20 cellular contexts compared by ENCODE assay signal in genomic region chr4:41189076-41189475, GRCh38. TPM values are rescaled to one million over a fixed set of nuclear protein-coding genes. Genes with fewer than 3 reads are reported as not detected.
DNase-seq lines count a peak whose midpoint lies in the region; ATAC-seq and TF ChIP-seq lines count a peak whose summit lies in the region.
"Had no signal": no experiment of that assay in that cellular context is flagged by ENCODE, and none has a peak within 500 bp of the region (broad histone marks: within the 10 kb centered on the region; RNA-seq: fewer than 3 reads in every experiment).

No MANE protein-coding gene starts in this region.

- H3K9me2 ChIP-seq in Karpas-422 (replicated peaks; ENCODE audit: insufficient read depth, low read length), result no peaks in the 10 kb centered on the region

- no peaks in the 10 kb centered on the region for H4K20me1 ChIP-seq in Karpas-422 (ENCODE audit: insufficient read depth, low read depth, low read length)

- H3K36me3 ChIP-seq in Karpas-422 (ENCODE audit: insufficient read depth, low read length) (no peaks in the 10 kb centered on the region), esophagus squamous epithelium (no peaks in the 10 kb centered on the region)
- H3K36me3 ChIP-seq: gastrocnemius medialis, thoracic aorta had no signal

- no peak overlapping the region for H2AFZ ChIP-seq in Karpas-422 (ENCODE audit: low read length)

- DNase-seq in GM12865 (ENCODE audit: low read depth) (peak; percentile 62), dermis blood vessel endothelial cell (peak; percentile 22), foreskin fibroblast (no peak), Karpas-422 (no peak), left lobe of liver (ENCODE audit: low spot score) (no peak), esophagus squamous epithelium (lab: John Stamatoyannopoulos, UW) (no peak)
- DNase-seq: activated CD4-positive, alpha-beta T cell treated with anti-CD3 and anti-CD28 coated beads for 1 hour; activated CD8-positive, alpha-beta memory T cell treated with anti-CD3 and anti-CD28 coated beads, Interleukin-2, amount 10 ng/mL, durations not matched to agents 7 days and 5 days; activated naive CD8-positive, alpha-beta T cell treated with anti-CD3 and anti-CD28 coated beads, Interleukin-2, amount 50 U/mL, for 24 hours; dorsolateral prefrontal cortex; gastrocnemius medialis; KBM-7; left colon; PC-3; T1000 had no signal

- H3K27me3 ChIP-seq in Karpas-422 (ENCODE audit: low read length) (no peaks in the 10 kb centered on the region), esophagus squamous epithelium (no peaks in the 10 kb centered on the region)
- H3K27me3 ChIP-seq: BLaER1 treated with 17β-estradiol and CSF1 and Interleukin-3, amounts not matched to agents 10 nM and 100 nM; dorsolateral prefrontal cortex; gastrocnemius medialis had no signal

- ATAC-seq in GM19035 (IDR thresholded peaks at IDR 0.05; ENCODE audit: unreplicated experiment) (peak; percentile 55), HG03342 (IDR thresholded peaks at IDR 0.05; ENCODE audit: unreplicated experiment) (peak; percentile 71), left lobe of liver (no peak)
- ATAC-seq: A549; activated CD8-positive, alpha-beta memory T cell treated with anti-CD3 and anti-CD28 coated beads, Interleukin-2, amount 10 ng/mL, durations not matched to agents 7 days and 5 days; activated naive CD8-positive, alpha-beta T cell treated with anti-CD3 and anti-CD28 coated beads, Interleukin-2, amount 50 U/mL, for 24 hours; gastrocnemius medialis; PC-3 had no signal

- H3K4me3 ChIP-seq in GM12865 (ENCODE audit: low read depth, low read length) (no peak overlapping the region), foreskin fibroblast (ENCODE audit: low read depth in 1 of 2, low read length in 2 of 2) (no peak overlapping the region), Karpas-422 (ENCODE audit: low read length) (no peak overlapping the region), esophagus squamous epithelium (no peak overlapping the region)
- H3K4me3 ChIP-seq: A549; BLaER1 treated with 17β-estradiol and CSF1 and Interleukin-3, amounts not matched to agents 10 nM and 100 nM; dorsolateral prefrontal cortex; gastrocnemius medialis; thoracic aorta had no signal

- TF ChIP-seq CTCF in GM12865 (IDR thresholded peaks at IDR 0.05; ENCODE audit: insufficient read depth, low read depth, low read length, missing control alignments) (no peak), foreskin fibroblast (IDR thresholded peaks at IDR 0.05; ENCODE audit: low read depth, low read length) (no peak), esophagus squamous epithelium (IDR thresholded peaks at IDR 0.05) (no peak)

- no peak overlapping the region for H3K9ac ChIP-seq in Karpas-422 (ENCODE audit: low read length)
- H3K9ac ChIP-seq: BLaER1 treated with 17β-estradiol and CSF1 and Interleukin-3, amounts not matched to agents 10 nM and 100 nM had no signal

- H3K79me2 ChIP-seq in Karpas-422 (ENCODE audit: low read length), result no peaks in the 10 kb centered on the region

- TF ChIP-seq POLR2A in esophagus squamous epithelium (IDR thresholded peaks at IDR 0.05), result no peak

- no peak overlapping the region for H3K4me2 ChIP-seq in Karpas-422 (ENCODE audit: low read depth, low read length, poor library complexity, severe bottlenecking)
- H3K4me2 ChIP-seq: A549 had no signal

- H3K4me1 ChIP-seq in Karpas-422 (ENCODE audit: low read length), result no peaks in the 10 kb centered on the region
- H3K4me1 ChIP-seq in esophagus squamous epithelium, result peaks cover 0 to 23% (median 4%) of the 10 kb centered on the region in 3 donors

- H3K27ac ChIP-seq in Karpas-422 (ENCODE audit: low read length), result no peak overlapping the region
- H3K27ac ChIP-seq in esophagus squamous epithelium, result no peak overlapping the region
- H3K27ac ChIP-seq: A549; BLaER1 treated with 17β-estradiol and CSF1 and Interleukin-3, amounts not matched to agents 10 nM and 100 nM; gastrocnemius medialis; thoracic aorta had no signal

- intact Hi-C loops in esophagus squamous epithelium (cut with DNase I), result no loop called here

- WGBS in esophagus squamous epithelium, 2 donors, result 33 to 87% methylated on average over 2 of the region's 2 CpGs

- no peaks in the 10 kb centered on the region for H3K9me3 ChIP-seq in Karpas-422 (ENCODE audit: low read length)
- no peaks in the 10 kb centered on the region for H3K9me3 ChIP-seq in esophagus squamous epithelium
- H3K9me3 ChIP-seq: A549, gastrocnemius medialis, thoracic aorta had no signal

RNA-seq across cellular contexts. Expression of gene APBB2, which starts 25.3 kb away (rescaled TPM):
- 88.2 and 118 TPM in 2 replicates for total RNA-seq in dermis blood vessel endothelial cell
- 3.7 and 6.7 TPM in 2 replicates for total RNA-seq in Karpas-422 (2014; rRNA removed; shearing (Covaris generic); ENCODE audit: low replicate concordance)
- 26.2 TPM for total RNA-seq in left lobe of liver
- total RNA-seq in esophagus squamous epithelium, result 10 to 100 TPM; 12.2 to 29.2 (median 20.1) TPM

Comparison
In these comparisons a context has a peak if more than half of its experiments do, and no peak if none do; other contexts are left out.
1. DNase-seq: peak in GM12865 (single experiment) and dermis blood vessel endothelial cell (single experiment); none in foreskin fibroblast (0 of 2), Karpas-422 (single experiment), left lobe of liver (single experiment) and esophagus squamous epithelium (single experiment).